ENCODE assay signal across 9 cellular contexts in genomic region chr17:58341136-58341860, GRCh38. TPM values are rescaled to one million over a fixed set of nuclear protein-coding genes. Genes with fewer than 3 reads are reported as not detected.
DNase-seq lines count a peak whose midpoint lies in the region; ATAC-seq, FAIRE-seq and TF ChIP-seq lines count a peak whose summit lies in the region.
"Not testable (repeated sequence)": the region's sequence is repeated elsewhere in the genome, so short reads cannot be mapped to it uniquely, and the experiment has no call there.
"Had no signal": no experiment of that assay in that cellular context is flagged by ENCODE, and none has a peak within 500 bp of the region (broad histone marks: within the 10 kb centered on the region; RNA-seq: fewer than 3 reads in every experiment).

No MANE protein-coding gene starts in this region.

- not testable (repeated sequence) for H3K27me3 ChIP-seq in GM12878 (replicated peaks in 1 of 2; ENCODE audit: control insufficient read depth in 2 of 2, insufficient read depth in 2 of 2, low read length in 1 of 2)

- not testable (repeated sequence) for DNase-seq in CD14-positive monocyte (ENCODE audit: low spot score); GM12891 (ENCODE audit: insufficient read length, low spot score); OCI-LY7 (ENCODE audit: low spot score); activated CD4-positive, alpha-beta T cell treated with anti-CD3 and anti-CD28 coated beads, Interleukin-2, amount 10 ng/mL, durations not matched to agents 7 days and 5 days; GM12878 (ENCODE audit: low read depth, low spot score); stimulated activated naive B cell treated with anti-CD40 and anti-IgM and Interleukin-4, amounts not matched to agents 10 μg/mL and 1 μg/mL and 100 μg/mL, for 72 hours
- peak in 1 of 10 donors; percentile 11 for DNase-seq in naive thymus-derived CD8-positive, alpha-beta T cell

- SMC1A ChIA-PET in GM12878 (lab: Charles Lee; ENCODE audit: uncharacterized antibody, unreplicated experiment) = interaction anchor here (0.9 to 10.3 kb wide), 8 partner anchors 7 to 108 kb away, joined by 3 to 249 read pairs (median 9); partner anchors contain the start of genes RNF43 and SUPT4H1

- H3K36me3 Mint-ChIP-seq in CD14-positive monocyte = peaks cover 24 to 36% of the 10 kb centered on the region in 2 donors
- peaks cover 85% of the 10 kb centered on the region for H3K36me3 Mint-ChIP-seq in activated CD4-positive, alpha-beta T cell treated with anti-CD3 and anti-CD28 coated beads, Interleukin-2, amount 10 ng/mL, durations not matched to agents 7 days and 5 days (ENCODE audit: low read depth)
- peaks cover 100% of the 10 kb centered on the region for H3K36me3 Mint-ChIP-seq in activated T-helper 17 cell treated with anti-CD3 and anti-CD28 coated beads, Interleukin-2, amount 50 U/mL, for 72 hours (ENCODE audit: low read depth)
- peaks cover 0 to 40% (median 12%) of the 10 kb centered on the region in 3 donors for H3K36me3 Mint-ChIP-seq in naive thymus-derived CD8-positive, alpha-beta T cell
- peaks cover 66 to 73% of the 10 kb centered on the region in 2 donors for H3K36me3 Mint-ChIP-seq in stimulated activated naive B cell treated with anti-CD40 and anti-IgM and Interleukin-4, amounts not matched to agents 10 μg/mL and 1 μg/mL and 100 μg/mL, for 72 hours

- H3K4me1 ChIP-seq in OCI-LY7 (ENCODE audit: insufficient read depth, low read length, poor library complexity, severe bottlenecking) = peaks cover 96% of the 10 kb centered on the region
- H3K4me1 ChIP-seq in GM12878 (ENCODE audit: control insufficient read depth, insufficient read depth, low read length) = peaks cover 63% of the 10 kb centered on the region

- H3K4me1 Mint-ChIP-seq in CD14-positive monocyte = peaks cover 87% of the 10 kb centered on the region
- peaks cover 58% of the 10 kb centered on the region for H3K4me1 Mint-ChIP-seq in activated CD4-positive, alpha-beta T cell treated with anti-CD3 and anti-CD28 coated beads, Interleukin-2, amount 10 ng/mL, durations not matched to agents 7 days and 5 days
- H3K4me1 Mint-ChIP-seq in activated T-helper 17 cell treated with anti-CD3 and anti-CD28 coated beads, Interleukin-2, amount 50 U/mL, for 72 hours = peaks cover 23% of the 10 kb centered on the region
- H3K4me1 Mint-ChIP-seq in naive thymus-derived CD8-positive, alpha-beta T cell = peaks cover 39 to 98% (median 86%) of the 10 kb centered on the region in 4 donors
- peaks cover 62 to 95% of the 10 kb centered on the region in 2 donors for H3K4me1 Mint-ChIP-seq in stimulated activated naive B cell treated with anti-CD40 and anti-IgM and Interleukin-4, amounts not matched to agents 10 μg/mL and 1 μg/mL and 100 μg/mL, for 72 hours

- POLR2A ChIA-PET in OCI-LY7 (lab: Charles Lee) (interaction anchor here (0.6 to 9.1 kb wide), 5 partner anchors 7 to 288 kb away, joined by 3 to 179 read pairs (median 16); partner anchors contain the start of genes SUPT4H1 and TSPOAP1), GM12878 (lab: Charles Lee) (interaction anchor here (2.1 to 18.5 kb wide), 5 partner anchors 7 to 75 kb away, joined by 5 to 373 read pairs (median 77); partner anchors contain the start of genes RNF43, SUPT4H1 and TSPOAP1)
- POLR2A ChIA-PET in activated CD4-positive, alpha-beta T cell treated with anti-CD3 and anti-CD28 coated beads, Interleukin-2, amount 10 ng/mL, durations not matched to agents 7 days and 5 days (lab: Charles Lee) = interaction anchor here (0.6 to 10.3 kb wide), 5 partner anchors 7 to 1496 kb away, joined by 3 to 244 read pairs (median 66); partner anchors contain the start of genes SUPT4H1 and TSPOAP1
- POLR2A ChIA-PET in naive thymus-derived CD8-positive, alpha-beta T cell (lab: Charles Lee) = interaction anchor here (0.6 to 27.5 kb wide), 6 partner anchors 12 to 1360 kb away, joined by 3 to 1631 read pairs (median 32); partner anchors contain the start of genes SUPT4H1 and TSPOAP1

- not testable (repeated sequence) for H3K4me3 Mint-ChIP-seq in CD14-positive monocyte
- H3K4me3 Mint-ChIP-seq in activated CD4-positive, alpha-beta T cell treated with anti-CD3 and anti-CD28 coated beads, Interleukin-2, amount 10 ng/mL, durations not matched to agents 7 days and 5 days = peak overlapping the region; percentile 93
- peak overlapping the region; percentile 98 for H3K4me3 Mint-ChIP-seq in activated T-helper 17 cell treated with anti-CD3 and anti-CD28 coated beads, Interleukin-2, amount 50 U/mL, for 72 hours
- H3K4me3 Mint-ChIP-seq in naive thymus-derived CD8-positive, alpha-beta T cell = peak overlapping the region; percentile 82 to 100 (median 95)
- peak overlapping the region; percentile 100 for H3K4me3 Mint-ChIP-seq in stimulated activated naive B cell treated with anti-CD40 and anti-IgM and Interleukin-4, amounts not matched to agents 10 μg/mL and 1 μg/mL and 100 μg/mL, for 72 hours

- H3K27ac ChIP-seq in OCI-LY7 (ENCODE audit: low read depth, low read length, poor library complexity, severe bottlenecking) = peak overlapping the region; percentile 99
- peak overlapping the region; percentile 100 for H3K27ac ChIP-seq in GM12878 (ENCODE audit: control insufficient read depth, insufficient read depth)

- not testable (repeated sequence) for H3K9me3 ChIP-seq in OCI-LY7 (ENCODE audit: low read length); GM12878 (replicated peaks; ENCODE audit: control insufficient read depth, insufficient read depth, low read length)

- in situ Hi-C loops in GM12878 (cut with MboI) = not testable (repeated sequence)

- H3K9me2 ChIP-seq in OCI-LY7 (ENCODE audit: insufficient read depth, low read length) = not testable (repeated sequence)

- H3K4me2 ChIP-seq in OCI-LY7 (ENCODE audit: low read length) = peak overlapping the region; percentile 100
- peak overlapping the region; percentile 92 for H3K4me2 ChIP-seq in GM12878 (ENCODE audit: control insufficient read depth, insufficient read depth)

- TF ChIP-seq CTCF in CD14-positive monocyte (IDR thresholded peaks at IDR 0.05); OCI-LY7 (conservative IDR thresholded peaks at IDR 0.05; ENCODE audit: low read length); GM12878 (IDR thresholded peaks at IDR 0.05 in 2 of 3, conservative IDR thresholded peaks at IDR 0.05 in 1 of 3; ENCODE audit: control insufficient read depth in 2 of 3, extremely low read depth in 1 of 3, insufficient read depth in 1 of 3, low read depth in 3 of 3, low read length in 3 of 3): not testable (repeated sequence)

- not testable (repeated sequence) for ATAC-seq in activated T-helper 17 cell treated with anti-CD3 and anti-CD28 coated beads, Interleukin-2, amount 50 U/mL, for 72 hours (replicated peaks); GM12878; naive thymus-derived CD8-positive, alpha-beta T cell; stimulated activated naive B cell treated with anti-CD40 and anti-IgM and Interleukin-4, amounts not matched to agents 10 μg/mL and 1 μg/mL and 100 μg/mL, for 72 hours (replicated peaks)

- intact Hi-C loops in CD14-positive monocyte (cut with micrococcal nuclease) = not testable (repeated sequence)
- intact Hi-C loops in OCI-LY7 (cut with micrococcal nuclease; ENCODE audit: unreplicated experiment) (loop anchor here (5.0 kb wide), 1 partner anchor 176 kb away; no protein-coding TSS in a partner anchor), GM12878 (cut with micrococcal nuclease; ENCODE audit: unreplicated experiment) (loop anchor here (5.0 kb wide), 1 partner anchor 176 kb away; no protein-coding TSS in a partner anchor)

- not testable (repeated sequence) for H4K20me1 ChIP-seq in OCI-LY7 (ENCODE audit: insufficient read depth, low read length); GM12878 (ENCODE audit: control insufficient read depth, insufficient read depth)

- H3K36me3 ChIP-seq in OCI-LY7 (ENCODE audit: insufficient read depth, low read length) (peaks cover 49% of the 10 kb centered on the region), GM12878 (ENCODE audit: control insufficient read depth in 2 of 2, insufficient read depth in 2 of 2, low read length in 1 of 2) (peaks cover 7 to 13% of the 10 kb centered on the region in 2 experiments)

- not testable (repeated sequence) for TF ChIP-seq POLR2A in GM12891 (IDR thresholded peaks at IDR 0.05; ENCODE audit: low read depth, low read length); GM12878 (IDR thresholded peaks at IDR 0.05; ENCODE audit: low read depth, low read length)

- 74% methylated on average over 11 of the region's 11 CpGs for WGBS in GM12878 (ENCODE audit: insufficient coverage, insufficient replicate concordance, low lambda C conversion rate, missing lambda C conversion rate)

- peak; percentile 13 for FAIRE-seq in GM12891 (lab: Jason Lieb, UNC)
- FAIRE-seq in GM12878 (lab: Jason Lieb, UNC) = not testable (repeated sequence)

- peak overlapping the region; percentile 99 for H3K9ac ChIP-seq in GM12878 (ENCODE audit: control insufficient read depth, insufficient read depth, low read length)

- H3K27me3 Mint-ChIP-seq in CD14-positive monocyte (ENCODE audit: low read depth in 3 of 3); activated CD4-positive, alpha-beta T cell treated with anti-CD3 and anti-CD28 coated beads, Interleukin-2, amount 10 ng/mL, durations not matched to agents 7 days and 5 days; activated T-helper 17 cell treated with anti-CD3 and anti-CD28 coated beads, Interleukin-2, amount 50 U/mL, for 72 hours; naive thymus-derived CD8-positive, alpha-beta T cell; stimulated activated naive B cell treated with anti-CD40 and anti-IgM and Interleukin-4, amounts not matched to agents 10 μg/mL and 1 μg/mL and 100 μg/mL, for 72 hours: not testable (repeated sequence)

- not testable (repeated sequence) for H2AFZ ChIP-seq in OCI-LY7 (ENCODE audit: low read length); GM12878 (ENCODE audit: control insufficient read depth, low read depth, low read length)

- TF ChIP-seq EP300 in GM12878 (IDR thresholded peaks at IDR 0.05; ENCODE audit: borderline replicate concordance in 1 of 2, control insufficient read depth in 1 of 2, low read depth in 2 of 2, low read length in 2 of 2) = not testable (repeated sequence)

- H3K79me2 ChIP-seq in OCI-LY7 (ENCODE audit: insufficient read depth, low read depth, low read length) (peaks cover 65% of the 10 kb centered on the region), GM12878 (ENCODE audit: control insufficient read depth, insufficient read depth, low read length) (peaks cover 93% of the 10 kb centered on the region)

- RAD21 ChIA-PET in GM12878 (lab: Charles Lee; ENCODE audit: unreplicated experiment) = interaction anchor here (0.7 to 18.1 kb wide), 6 partner anchors 9 to 105 kb away, joined by 3 to 323 read pairs (median 72); partner anchors contain the start of genes RNF43 and SUPT4H1

- TF ChIP-seq RAD21 in GM12878 (IDR thresholded peaks at IDR 0.05; ENCODE audit: insufficient read depth, low read depth, low read length) = not testable (repeated sequence)

- H3K4me3 ChIP-seq in OCI-LY7 (ENCODE audit: low read depth, low read length, poor library complexity, severe bottlenecking) (peak overlapping the region; percentile 98), GM12878 (peak overlapping the region; percentile 81)

- not testable (repeated sequence) for H3K9me3 Mint-ChIP-seq in CD14-positive monocyte; activated CD4-positive, alpha-beta T cell treated with anti-CD3 and anti-CD28 coated beads, Interleukin-2, amount 10 ng/mL, durations not matched to agents 7 days and 5 days; activated T-helper 17 cell treated with anti-CD3 and anti-CD28 coated beads, Interleukin-2, amount 50 U/mL, for 72 hours; naive thymus-derived CD8-positive, alpha-beta T cell; stimulated activated naive B cell treated with anti-CD40 and anti-IgM and Interleukin-4, amounts not matched to agents 10 μg/mL and 1 μg/mL and 100 μg/mL, for 72 hours

- peak overlapping the region in 6 of 7 donors; percentile 24 to 99 (median 79) for H3K27ac Mint-ChIP-seq in CD14-positive monocyte
- H3K27ac Mint-ChIP-seq in activated CD4-positive, alpha-beta T cell treated with anti-CD3 and anti-CD28 coated beads, Interleukin-2, amount 10 ng/mL, durations not matched to agents 7 days and 5 days = peak overlapping the region; percentile 99
- peak overlapping the region; percentile 100 for H3K27ac Mint-ChIP-seq in activated T-helper 17 cell treated with anti-CD3 and anti-CD28 coated beads, Interleukin-2, amount 50 U/mL, for 72 hours
- peak overlapping the region; percentile 78 to 99 (median 96) for H3K27ac Mint-ChIP-seq in naive thymus-derived CD8-positive, alpha-beta T cell
- H3K27ac Mint-ChIP-seq in stimulated activated naive B cell treated with anti-CD40 and anti-IgM and Interleukin-4, amounts not matched to agents 10 μg/mL and 1 μg/mL and 100 μg/mL, for 72 hours = peak overlapping the region; percentile 100

- CTCF ChIA-PET in OCI-LY7 (lab: Charles Lee; ENCODE audit: unreplicated experiment) = not testable (repeated sequence)
- CTCF ChIA-PET in activated CD4-positive, alpha-beta T cell treated with anti-CD3 and anti-CD28 coated beads, Interleukin-2, amount 10 ng/mL, durations not matched to agents 7 days and 5 days (lab: Charles Lee) = interaction anchor here (0.8 to 5.0 kb wide), 5 partner anchors 11 to 76 kb away, joined by 3 to 26 read pairs (median 4); partner anchors contain the start of genes RNF43 and SUPT4H1
- CTCF ChIA-PET in GM12878 (lab: Yijun Ruan, JAX) = interaction anchor here (0.6 to 6.7 kb wide), 7 partner anchors 9 to 793 kb away, joined by 3 to 163 read pairs (median 9); partner anchors contain the start of genes RNF43 and SUPT4H1

- BruUV-seq in OCI-LY7 (replicated peaks; lab: Mats Ljungman, UMichigan); GM12878 (replicated peaks; lab: Mats Ljungman, UMichigan): not testable (repeated sequence)

RNA-seq across cellular contexts. Expression of gene SUPT4H1, which starts 10.7 kb away (rescaled TPM):
- polyA plus RNA-seq in CD14-positive monocyte = 100 to 1,000 TPM; 241 to 251 TPM
- 122 TPM for polyA plus RNA-seq in GM12891 (2012; ENCODE audit: low read depth, missing spikeins)
- total RNA-seq in OCI-LY7 (2014; rRNA removed; shearing (Covaris generic)) = 41.1 and 56.5 TPM in 2 replicates
- total RNA-seq in OCI-LY7 (2022) = 65.5 and 78.4 TPM in 2 replicates
- 10 to 100 TPM; 66.1 to 69.0 TPM for total RNA-seq in activated CD4-positive, alpha-beta T cell treated with anti-CD3 and anti-CD28 coated beads, Interleukin-2, amount 10 ng/mL, durations not matched to agents 7 days and 5 days
- total RNA-seq in activated T-helper 17 cell treated with anti-CD3 and anti-CD28 coated beads, Interleukin-2, amount 50 U/mL, for 72 hours = 100 to 1,000 TPM; 117 to 147 TPM
- total RNA-seq in GM12878 (2013; cell fraction: nucleolus; rRNA removed) = 8.8 and 9.5 TPM in 2 replicates
- 87.9 and 92.8 TPM in 2 replicates for total RNA-seq in GM12878 (2014; rRNA removed)
- 70.4 and 83.8 TPM in 2 replicates for total RNA-seq in GM12878 (2014; rRNA removed; fragmentation: Illumina TruSeq; extraction: Trizol)
- total RNA-seq in GM12878 (2021) = 87.0 and 93.2 TPM in 2 replicates
- 90.2 TPM for polyA plus RNA-seq in GM12878 (2011; ENCODE audit: low read depth)
- polyA plus RNA-seq in GM12878 (2011; rRNA removed) = 230 and 240 TPM in 2 replicates
- 105 and 107 TPM in 2 replicates for polyA plus RNA-seq in GM12878 (2011; cell fraction: cytosol; rRNA removed)
- polyA plus RNA-seq in GM12878 (2011; cell fraction: nucleus; rRNA removed) = 61.5 and 64.9 TPM in 2 replicates
- polyA plus RNA-seq in GM12878 (2012) = 88.7 and 95.3 TPM in 2 replicates
- 98.9 and 112 TPM in 2 replicates for polyA plus RNA-seq in GM12878 (2014; fragmentation: Illumina TruSeq; extraction: Trizol)
- polyA plus RNA-seq in GM12878 (2014; fragmentation: Nextera tagmentation; extraction: Ambion mirVana) = 100 to 1,000 TPM; 148 to 293 TPM
- 94.9 and 102 TPM in 2 replicates for polyA plus RNA-seq in GM12878 (2014; rRNA removed)
- 100 to 1,000 TPM; 143 to 159 TPM for polyA plus RNA-seq in GM12878 (2016; fragmentation: Nextera tagmentation; extraction: Ambion mirVana)
- 60.9 and 80.0 TPM in 2 replicates for polyA minus RNA-seq in GM12878 (2011; rRNA and poly(A)+ RNA removed)
- polyA minus RNA-seq in GM12878 (2011; cell fraction: cytosol; rRNA and poly(A)+ RNA removed) = 11.5 and 19.8 TPM in 2 replicates
- 5.6 and 14.2 TPM in 2 replicates for polyA minus RNA-seq in GM12878 (2011; cell fraction: nucleus; rRNA and poly(A)+ RNA removed)
- total RNA-seq in naive thymus-derived CD8-positive, alpha-beta T cell = 10 to 100 TPM; 58.2 to 65.9 TPM
- 10 to 100 TPM; 63.7 to 97.4 (median 76.1) TPM for polyA plus RNA-seq in naive thymus-derived CD8-positive, alpha-beta T cell

RNA-seq across cellular contexts. Expression of gene TSPOAP1, which starts 12.7 kb away (rescaled TPM):
- polyA plus RNA-seq in CD14-positive monocyte (under 1 TPM; 0.10 to 0.18 TPM), GM12878 (2011; rRNA removed) (11.6 and 16.4 TPM in 2 replicates), GM12878 (2014; fragmentation: Illumina TruSeq; extraction: Trizol) (1.2 and 4.2 TPM in 2 replicates), GM12878 (2014; fragmentation: Nextera tagmentation; extraction: Ambion mirVana) (under 1 TPM in 1 of 2 experiments, not detected in 1; 0.58 TPM), GM12878 (2014; rRNA removed) (8.5 and 10.9 TPM in 2 replicates), GM12878 (2016; fragmentation: Nextera tagmentation; extraction: Ambion mirVana) (1 to 10 TPM; 2.2 to 3.2 TPM)
- 11.0 TPM for polyA plus RNA-seq in GM12891 (2012; ENCODE audit: low read depth, missing spikeins)
- total RNA-seq in OCI-LY7 (2014; rRNA removed; shearing (Covaris generic)) = 24.0 TPM in 2 replicates
- total RNA-seq in OCI-LY7 (2022) (50.6 and 54.4 TPM in 2 replicates), GM12878 (2014; rRNA removed) (5.6 and 5.7 TPM in 2 replicates), GM12878 (2014; rRNA removed; fragmentation: Illumina TruSeq; extraction: Trizol) (2.8 and 3.6 TPM in 2 replicates), GM12878 (2021) (6.5 and 8.8 TPM in 2 replicates)
- total RNA-seq in activated CD4-positive, alpha-beta T cell treated with anti-CD3 and anti-CD28 coated beads, Interleukin-2, amount 10 ng/mL, durations not matched to agents 7 days and 5 days = 10 to 100 TPM; 44.1 to 57.5 TPM
- 100 to 1,000 TPM in 1 of 2 donors, 10 to 100 TPM in 1; 97.2 to 107 TPM for total RNA-seq in activated T-helper 17 cell treated with anti-CD3 and anti-CD28 coated beads, Interleukin-2, amount 50 U/mL, for 72 hours
- total RNA-seq in GM12878 (2013; cell fraction: nucleolus; rRNA removed) = 52.4 and 53.8 TPM in 2 replicates
- 5.7 TPM for polyA plus RNA-seq in GM12878 (2011; ENCODE audit: low read depth)
- polyA plus RNA-seq in GM12878 (2011; cell fraction: cytosol; rRNA removed) = 12.2 and 16.5 TPM in 2 replicates
- polyA plus RNA-seq in GM12878 (2011; cell fraction: nucleus; rRNA removed) = 164 and 168 TPM in 2 replicates
- 9.8 and 14.2 TPM in 2 replicates for polyA plus RNA-seq in GM12878 (2012)
- 7.2 and 17.1 TPM in 2 replicates for polyA minus RNA-seq in GM12878 (2011; rRNA and poly(A)+ RNA removed)
- polyA minus RNA-seq in GM12878 (2011; cell fraction: cytosol; rRNA and poly(A)+ RNA removed) = 6.4 and 6.7 TPM in 2 replicates
- polyA minus RNA-seq in GM12878 (2011; cell fraction: nucleus; rRNA and poly(A)+ RNA removed) = 16.2 and 33.3 TPM in 2 replicates
- 10 to 100 TPM; 15.2 to 15.4 TPM for total RNA-seq in naive thymus-derived CD8-positive, alpha-beta T cell
- polyA plus RNA-seq in naive thymus-derived CD8-positive, alpha-beta T cell = 1 to 10 TPM in 2 of 3 donors, under 1 TPM in 1; 0.43 to 1.9 (median 1.5) TPM
- total RNA-seq: NCI-H460 had no signal
